1 cellular context compared by ENCODE assay signal in genomic region chr22:38201718-38202436, GRCh38.
A peak's percentile ranks its signal among the peaks of the same experiment; 100 is the strongest.
TF ChIP-seq lines count a peak whose summit lies in the region.

Gene MAFF (plus strand): TSS chr22:38201994. CDS start chr22:38213854, 11,860 bp downstream.

TF ChIP-seq in HepG2, 621 proteins besides CTCF, POLR2A, EP300 and RAD21 (continued from another document):
- TF ChIP-seq, protein P1, sequence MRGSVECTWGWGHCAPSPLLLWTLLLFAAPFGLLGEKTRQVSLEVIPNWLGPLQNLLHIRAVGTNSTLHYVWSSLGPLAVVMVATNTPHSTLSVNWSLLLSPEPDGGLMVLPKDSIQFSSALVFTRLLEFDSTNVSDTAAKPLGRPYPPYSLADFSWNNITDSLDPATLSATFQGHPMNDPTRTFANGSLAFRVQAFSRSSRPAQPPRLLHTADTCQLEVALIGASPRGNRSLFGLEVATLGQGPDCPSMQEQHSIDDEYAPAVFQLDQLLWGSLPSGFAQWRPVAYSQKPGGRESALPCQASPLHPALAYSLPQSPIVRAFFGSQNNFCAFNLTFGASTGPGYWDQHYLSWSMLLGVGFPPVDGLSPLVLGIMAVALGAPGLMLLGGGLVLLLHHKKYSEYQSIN (CRISPR knock-in tag; IDR thresholded peaks at IDR 0.05; ENCODE audit: borderline replicate concordance), result no peak
- no peak for TF ChIP-seq ZNF460 (CRISPR knock-in tag; IDR thresholded peaks at IDR 0.05; ENCODE audit: borderline replicate concordance)
- TF ChIP-seq ZNF512 (CRISPR knock-in tag; IDR thresholded peaks at IDR 0.05), result no peak
- TF ChIP-seq, protein P2, sequence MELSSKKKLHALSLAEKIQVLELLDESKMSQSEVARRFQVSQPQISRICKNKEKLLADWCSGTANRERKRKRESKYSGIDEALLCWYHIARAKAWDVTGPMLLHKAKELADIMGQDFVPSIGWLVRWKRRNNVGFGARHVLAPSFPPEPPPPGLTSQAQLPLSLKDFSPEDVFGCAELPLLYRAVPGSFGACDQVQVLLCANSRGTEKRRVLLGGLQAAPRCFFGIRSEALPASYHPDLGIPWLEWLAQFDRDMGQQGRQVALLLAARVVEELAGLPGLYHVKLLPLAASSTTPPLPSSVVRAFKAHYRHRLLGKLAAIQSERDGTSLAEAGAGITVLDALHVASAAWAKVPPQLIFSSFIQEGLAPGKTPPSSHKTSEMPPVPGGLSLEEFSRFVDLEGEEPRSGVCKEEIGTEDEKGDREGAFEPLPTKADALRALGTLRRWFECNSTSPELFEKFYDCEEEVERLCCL (CRISPR knock-in tag; IDR thresholded peaks at IDR 0.05; ENCODE audit: borderline replicate concordance), result no peak
- TF ChIP-seq ZNF652 (CRISPR knock-in tag; IDR thresholded peaks at IDR 0.05; ENCODE audit: borderline replicate concordance, low read depth), result no peak
- TF ChIP-seq ZNF549 (CRISPR knock-in tag; IDR thresholded peaks at IDR 0.05), result no peak
- no peak for TF ChIP-seq KLF9 (CRISPR knock-in tag; IDR thresholded peaks at IDR 0.05; ENCODE audit: low read depth)
- no peak for TF ChIP-seq ZNF234 (CRISPR knock-in tag; conservative IDR thresholded peaks at IDR 0.05)
- TF ChIP-seq BCL6 (CRISPR knock-in tag; IDR thresholded peaks at IDR 0.05), result no peak
- no peak for TF ChIP-seq ZNF839 (CRISPR knock-in tag; IDR thresholded peaks at IDR 0.05; ENCODE audit: borderline replicate concordance)
- no peak for TF ChIP-seq TP53 (CRISPR knock-in tag; conservative IDR thresholded peaks at IDR 0.05)
- no peak for TF ChIP-seq SYNCRIP (IDR thresholded peaks at IDR 0.05; ENCODE audit: insufficient read depth, low read depth, low read length)
- TF ChIP-seq RBM39 (IDR thresholded peaks at IDR 0.05; ENCODE audit: low read depth, low read length, poor library complexity, severe bottlenecking), result no peak
- TF ChIP-seq ZNF12 (CRISPR knock-in tag; IDR thresholded peaks at IDR 0.05), result no peak; the same call in 1 of the 2 replicates
- TF ChIP-seq ZSCAN31 (CRISPR knock-in tag; IDR thresholded peaks at IDR 0.05; ENCODE audit: low read depth), result no peak
- no peak for TF ChIP-seq ZNF615 (CRISPR knock-in tag; IDR thresholded peaks at IDR 0.05; ENCODE audit: borderline replicate concordance)
- no peak for TF ChIP-seq ZNF350 (CRISPR knock-in tag; IDR thresholded peaks at IDR 0.05; ENCODE audit: borderline replicate concordance, low read depth)
- 0 out of 2 replicates have a peak, but pooled peaks have one; percentile 21 for TF ChIP-seq KDM3A (CRISPR knock-in tag; IDR thresholded peaks at IDR 0.05; ENCODE audit: low read depth)
- TF ChIP-seq ZNF326 (CRISPR knock-in tag; IDR thresholded peaks at IDR 0.05; ENCODE audit: borderline replicate concordance), result no peak
- TF ChIP-seq, protein P3, sequence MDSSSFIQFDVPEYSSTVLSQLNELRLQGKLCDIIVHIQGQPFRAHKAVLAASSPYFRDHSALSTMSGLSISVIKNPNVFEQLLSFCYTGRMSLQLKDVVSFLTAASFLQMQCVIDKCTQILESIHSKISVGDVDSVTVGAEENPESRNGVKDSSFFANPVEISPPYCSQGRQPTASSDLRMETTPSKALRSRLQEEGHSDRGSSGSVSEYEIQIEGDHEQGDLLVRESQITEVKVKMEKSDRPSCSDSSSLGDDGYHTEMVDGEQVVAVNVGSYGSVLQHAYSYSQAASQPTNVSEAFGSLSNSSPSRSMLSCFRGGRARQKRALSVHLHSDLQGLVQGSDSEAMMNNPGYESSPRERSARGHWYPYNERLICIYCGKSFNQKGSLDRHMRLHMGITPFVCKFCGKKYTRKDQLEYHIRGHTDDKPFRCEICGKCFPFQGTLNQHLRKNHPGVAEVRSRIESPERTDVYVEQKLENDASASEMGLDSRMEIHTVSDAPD (CRISPR knock-in tag; IDR thresholded peaks at IDR 0.05), result no peak
- TF ChIP-seq ZNF335 (CRISPR knock-in tag; IDR thresholded peaks at IDR 0.05), result no peak
- TF ChIP-seq TCF7L2 (IDR thresholded peaks at IDR 0.05; ENCODE audit: low read depth, low read length), result no peak
- TF ChIP-seq, protein P4, sequence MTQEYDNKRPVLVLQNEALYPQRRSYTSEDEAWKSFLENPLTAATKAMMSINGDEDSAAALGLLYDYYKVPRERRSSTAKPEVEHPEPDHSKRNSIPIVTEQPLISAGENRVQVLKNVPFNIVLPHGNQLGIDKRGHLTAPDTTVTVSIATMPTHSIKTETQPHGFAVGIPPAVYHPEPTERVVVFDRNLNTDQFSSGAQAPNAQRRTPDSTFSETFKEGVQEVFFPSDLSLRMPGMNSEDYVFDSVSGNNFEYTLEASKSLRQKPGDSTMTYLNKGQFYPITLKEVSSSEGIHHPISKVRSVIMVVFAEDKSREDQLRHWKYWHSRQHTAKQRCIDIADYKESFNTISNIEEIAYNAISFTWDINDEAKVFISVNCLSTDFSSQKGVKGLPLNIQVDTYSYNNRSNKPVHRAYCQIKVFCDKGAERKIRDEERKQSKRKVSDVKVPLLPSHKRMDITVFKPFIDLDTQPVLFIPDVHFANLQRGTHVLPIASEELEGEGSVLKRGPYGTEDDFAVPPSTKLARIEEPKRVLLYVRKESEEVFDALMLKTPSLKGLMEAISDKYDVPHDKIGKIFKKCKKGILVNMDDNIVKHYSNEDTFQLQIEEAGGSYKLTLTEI (CRISPR knock-in tag; conservative IDR thresholded peaks at IDR 0.05), result no peak
- TF ChIP-seq IKZF1 (IDR thresholded peaks at IDR 0.05), result no peak
TF ChIP-seq in HepG2: peak in this region for 151.
